Comparison of ENCODE assay signal across 16 cellular contexts in the genomic region with DNA sequence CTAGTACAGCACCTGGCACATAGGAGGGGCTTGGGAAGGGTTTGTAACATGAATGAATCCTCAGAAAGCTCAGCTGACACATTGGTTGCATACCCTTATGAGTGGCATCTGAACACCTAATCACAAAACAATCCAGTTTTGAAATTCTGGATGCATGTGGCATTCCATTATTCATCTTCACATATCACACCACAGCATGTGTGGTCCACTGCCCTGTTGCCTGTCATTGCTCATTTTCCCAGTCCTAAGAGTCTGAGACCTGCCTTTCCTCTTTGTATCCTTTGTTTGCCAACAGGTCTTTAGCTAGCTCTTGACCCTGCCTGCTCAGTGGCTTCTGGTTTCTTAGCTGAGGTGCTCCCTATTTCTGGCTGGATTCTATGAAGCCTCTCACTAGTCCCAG.
"Had no signal": no experiment of that assay in that cellular context is flagged by ENCODE, and none has a peak within 500 bp of the region (broad histone marks: within the 10 kb centered on the region; RNA-seq: fewer than 3 reads in every experiment).

No MANE protein-coding gene starts in this region.

- H3K4me1 Mint-ChIP-seq: activated T-helper 17 cell treated with anti-CD3 and anti-CD28 coated beads, Interleukin-2, amount 50 U/mL, for 72 hours had no signal

- H3K27ac Mint-ChIP-seq: activated CD8-positive, alpha-beta T cell treated with anti-CD3 and anti-CD28 coated beads, Interleukin-2, amount 10 ng/mL, durations not matched to agents 7 days and 5 days; activated naive CD4-positive, alpha-beta T cell treated with anti-CD3 and anti-CD28 coated beads for 36 hours; activated T-helper 17 cell treated with anti-CD3 and anti-CD28 coated beads, Interleukin-2, amount 50 U/mL, for 72 hours had no signal

- H3K4me3 ChIP-seq: coronary artery, stomach, thoracic aorta had no signal

- ATAC-seq: activated CD8-positive, alpha-beta T cell treated with anti-CD3 and anti-CD28 coated beads, Interleukin-2, amount 10 ng/mL, durations not matched to agents 7 days and 5 days; activated T-helper 17 cell treated with anti-CD3 and anti-CD28 coated beads, Interleukin-2, amount 50 U/mL, for 72 hours; left lobe of liver had no signal

- H3K4me1 ChIP-seq: stomach had no signal

- DNase-seq: activated CD4-positive, alpha-beta T cell treated with anti-CD3 and anti-CD28 coated beads for 48 hours; activated CD8-positive, alpha-beta memory T cell treated with anti-CD3 and anti-CD28 coated beads, Interleukin-2, amount 50 U/mL, for 48 hours; activated CD8-positive, alpha-beta T cell treated with anti-CD3 and anti-CD28 coated beads, Interleukin-2, amount 10 ng/mL, durations not matched to agents 7 days and 5 days; activated naive CD4-positive, alpha-beta T cell treated with anti-CD3 and anti-CD28 coated beads for 36 hours; central memory CD4-positive, alpha-beta T cell; effector CD8-positive, alpha-beta T cell; hypothalamus; stimulated activated CD4-positive, alpha-beta T cell treated with anti-CD3 and anti-CD28 coated beads, Interleukin-4, amount 100 ng/mL, for 4 hours; stomach; T-helper 1 cell; WERI-Rb-1 had no signal

- H3K4me3 Mint-ChIP-seq: activated CD8-positive, alpha-beta T cell treated with anti-CD3 and anti-CD28 coated beads, Interleukin-2, amount 10 ng/mL, durations not matched to agents 7 days and 5 days; activated naive CD4-positive, alpha-beta T cell treated with anti-CD3 and anti-CD28 coated beads for 36 hours; activated T-helper 17 cell treated with anti-CD3 and anti-CD28 coated beads, Interleukin-2, amount 50 U/mL, for 72 hours; neural crest cell had no signal

- H3K27ac ChIP-seq: coronary artery, stomach, thoracic aorta had no signal

- H3K9me3 Mint-ChIP-seq: activated T-helper 17 cell treated with anti-CD3 and anti-CD28 coated beads, Interleukin-2, amount 50 U/mL, for 72 hours had no signal

- H3K9me3 ChIP-seq: stomach, thoracic aorta had no signal

- H3K36me3 ChIP-seq: stomach, thoracic aorta, WERI-Rb-1 had no signal
